23 cellular contexts compared by ENCODE assay signal in genomic region chr2:229598227-229598626, GRCh38.
"Had no signal": no experiment of that assay in that cellular context is flagged by ENCODE, and none has a peak within 500 bp of the region (broad histone marks: within the 10 kb centered on the region; RNA-seq: fewer than 3 reads in every experiment).

No MANE protein-coding gene starts in this region.

- H2AFZ ChIP-seq: PC-9 had no signal

- H3K27me3 ChIP-seq: Peyer's patch, SJSA1 had no signal

- H3K4me2 ChIP-seq: PC-9 had no signal

- H3K4me3 ChIP-seq: PC-9, Peyer's patch, SJSA1, SK-N-MC had no signal

- DNase-seq: KBM-7; NCI-H1092; NCI-H1105 treated with DMSO at 0.1 percent for 48 hours; NCI-H1417 treated with DMSO at 0.1 percent for 48 hours; NCI-H1694 treated with DMSO at 0.1 percent for 48 hours; NCI-H1930; NCI-H2081; NCI-H2107; NCI-H2171; NCI-H226; NCI-H446; NCI-H510A; NCI-H524 treated with DMSO at 0.1 percent for 48 hours; NCI-H69; NCI-H774; NK-92 treated with Interleukin-12 subunit alpha and Interleukin-12 subunit beta, amount 100 ng/mL, for 24 hours; PC-9; Peyer's patch; Right ventricle myocardium superior; SIG-M5 had no signal

- H3K9me3 ChIP-seq: Peyer's patch, SJSA1 had no signal

- H3K4me1 ChIP-seq: Peyer's patch, SJSA1 had no signal

- H3K27ac ChIP-seq: HL-60, PC-9, Peyer's patch, SJSA1, SK-N-MC had no signal

- H3K36me3 ChIP-seq: Peyer's patch, SJSA1 had no signal
